In the genomic region with DNA sequence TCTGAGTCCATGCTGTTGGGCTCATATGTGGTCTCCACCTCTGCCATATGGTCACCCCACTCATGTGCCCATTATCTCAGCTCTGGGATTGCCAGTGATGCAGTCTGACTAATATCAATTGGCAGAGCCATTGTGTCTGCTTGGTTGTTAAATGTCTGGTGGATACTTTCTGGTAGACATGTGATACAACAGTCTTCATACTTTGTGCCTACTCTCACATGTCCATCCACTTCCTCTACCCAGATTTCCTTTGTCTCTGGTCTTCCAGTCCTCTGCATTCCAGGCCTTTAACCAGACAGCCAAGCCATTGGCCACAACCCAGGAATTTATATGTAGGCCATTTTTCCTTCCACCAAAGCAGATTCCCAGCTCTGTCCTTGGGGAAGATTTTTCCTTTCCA, we compare ENCODE assay signal across 21 cellular contexts. TPM values are rescaled to one million over a fixed set of nuclear protein-coding genes. Genes with fewer than 3 reads are reported as not detected.
A peak's percentile ranks its signal among the peaks of the same experiment; 100 is the strongest.
DNase-seq lines count a peak whose midpoint lies in the region; ATAC-seq lines count a peak whose summit lies in the region.
"Had no signal": no experiment of that assay in that cellular context is flagged by ENCODE, and none has a peak within 500 bp of the region (broad histone marks: within the 10 kb centered on the region; RNA-seq: fewer than 3 reads in every experiment).

No MANE protein-coding gene starts in this region.

- peaks cover 26% of the 10 kb centered on the region for H3K4me1 Mint-ChIP-seq in activated T-helper 17 cell treated with anti-CD3 and anti-CD28 coated beads, Interleukin-2, amount 50 U/mL, for 72 hours

- H3K4me3 Mint-ChIP-seq in activated T-helper 17 cell treated with anti-CD3 and anti-CD28 coated beads, Interleukin-2, amount 50 U/mL, for 72 hours: peak overlapping the region; percentile 16

- H3K4me2 ChIP-seq in BLaER1 treated with 17β-estradiol and CSF1 and Interleukin-3, amounts not matched to agents 10 nM and 100 nM: peak overlapping the region in 8 of 11 experiments; percentile 6 to 79 (median 69); a peak in 15 of 22 replicates
- H3K4me2 ChIP-seq: PC-9 had no signal

- no peaks in the 10 kb centered on the region for H3K9me3 ChIP-seq in BLaER1 treated with 17β-estradiol and CSF1 and Interleukin-3, amounts not matched to agents 10 nM and 100 nM (replicated peaks in 1 of 11)
- H3K9me3 ChIP-seq: upper lobe of left lung had no signal

- H3K4me3 ChIP-seq in BLaER1 treated with 17β-estradiol and CSF1 and Interleukin-3, amounts not matched to agents 10 nM and 100 nM: no peak overlapping the region
- H3K4me3 ChIP-seq: PC-9, upper lobe of left lung had no signal

- H3K27me3 ChIP-seq in BLaER1 treated with 17β-estradiol and CSF1 and Interleukin-3, amounts not matched to agents 10 nM and 100 nM: no peaks in the 10 kb centered on the region
- H3K27me3 ChIP-seq: upper lobe of left lung had no signal

- no peaks in the 10 kb centered on the region for H3K9me3 Mint-ChIP-seq in activated T-helper 17 cell treated with anti-CD3 and anti-CD28 coated beads, Interleukin-2, amount 50 U/mL, for 72 hours

- no peak for ATAC-seq in activated T-helper 17 cell treated with anti-CD3 and anti-CD28 coated beads, Interleukin-2, amount 50 U/mL, for 72 hours (replicated peaks)
- ATAC-seq in HG02588 (IDR thresholded peaks at IDR 0.05; ENCODE audit: unreplicated experiment) (no peak), GM18867 (IDR thresholded peaks at IDR 0.05; ENCODE audit: unreplicated experiment) (no peak)
- ATAC-seq: left colon had no signal

- H3K27me3 Mint-ChIP-seq in activated T-helper 17 cell treated with anti-CD3 and anti-CD28 coated beads, Interleukin-2, amount 50 U/mL, for 72 hours: no peaks in the 10 kb centered on the region

- H3K27ac Mint-ChIP-seq in activated T-helper 17 cell treated with anti-CD3 and anti-CD28 coated beads, Interleukin-2, amount 50 U/mL, for 72 hours: peak overlapping the region; percentile 58

- H3K27ac ChIP-seq in BLaER1 treated with 17β-estradiol and CSF1 and Interleukin-3, amounts not matched to agents 10 nM and 100 nM: peak overlapping the region in 4 of 11 experiments; percentile 30 to 66 (median 63); a peak in 5 of 22 replicates
- H3K27ac ChIP-seq: C4-2B, PC-9, upper lobe of left lung had no signal

- peak; percentile 59 for DNase-seq in EH (ENCODE audit: low read depth)
- DNase-seq in kidney tubule cell (ENCODE audit: low spot score): peak; percentile 28
- no peak for DNase-seq in activated CD4-positive, CD25-positive, alpha-beta regulatory T cell treated with anti-CD3 and anti-CD28 coated beads, Interleukin-2, amount 50 U/mL, for 72 hours
- DNase-seq in stimulated activated CD4-positive, alpha-beta T cell treated with anti-CD3 and anti-CD28 coated beads, Interleukin-12 subunit alpha, Interleukin-12 subunit beta, amount 100 ng/mL, for 4 hours: no peak
- DNase-seq: activated CD4-positive, alpha-beta T cell treated with anti-CD3 and anti-CD28 coated beads, Interleukin-2, amount 50 U/mL, for 48 hours; activated effector memory CD4-positive, alpha-beta T cell treated with anti-CD3 and anti-CD28 coated beads, Interleukin-2, amount 50 U/mL, for 16 hours; effector CD8-positive, alpha-beta T cell; KBM-7; left colon; NCI-H1092; NCI-H2107; NCI-H774; PC-9; posterior cingulate gyrus; small intestine; upper lobe of left lung had no signal

- no peaks in the 10 kb centered on the region for H4K20me1 ChIP-seq in BLaER1 treated with 17β-estradiol and CSF1 and Interleukin-3, amounts not matched to agents 10 nM and 100 nM

- H3K36me3 Mint-ChIP-seq in activated T-helper 17 cell treated with anti-CD3 and anti-CD28 coated beads, Interleukin-2, amount 50 U/mL, for 72 hours (ENCODE audit: low read depth): no peaks in the 10 kb centered on the region

- no peaks in the 10 kb centered on the region for H3K36me3 ChIP-seq in BLaER1 treated with 17β-estradiol and CSF1 and Interleukin-3, amounts not matched to agents 10 nM and 100 nM
- H3K36me3 ChIP-seq: upper lobe of left lung had no signal

- no peak overlapping the region for H3K9ac ChIP-seq in BLaER1 treated with 17β-estradiol and CSF1 and Interleukin-3, amounts not matched to agents 10 nM and 100 nM

- peaks cover 20 to 34% (median 27%) of the 10 kb centered on the region in 10 experiments for H3K4me1 ChIP-seq in BLaER1 treated with 17β-estradiol and CSF1 and Interleukin-3, amounts not matched to agents 10 nM and 100 nM

RNA-seq across cellular contexts. Expression of gene DIPK1A, which starts 30.8 kb away (rescaled TPM):
- total RNA-seq in activated T-helper 17 cell treated with anti-CD3 and anti-CD28 coated beads, Interleukin-2, amount 50 U/mL, for 72 hours: 1 to 10 TPM; 6.5 to 8.6 TPM

Comparison
In these comparisons a context has a peak if more than half of its experiments do, and no peak if none do; other contexts are left out.
1. DNase-seq: peak in EH (single experiment) and kidney tubule cell (single experiment); none in activated CD4-positive, CD25-positive, alpha-beta regulatory T cell treated with anti-CD3 and anti-CD28 coated beads, Interleukin-2, amount 50 U/mL, for 72 hours (single experiment) and stimulated activated CD4-positive, alpha-beta T cell treated with anti-CD3 and anti-CD28 coated beads, Interleukin-12 subunit alpha, Interleukin-12 subunit beta, amount 100 ng/mL, for 4 hours (single experiment).